Comparison of ENCODE assay signal across 19 cellular contexts in the genomic region with DNA sequence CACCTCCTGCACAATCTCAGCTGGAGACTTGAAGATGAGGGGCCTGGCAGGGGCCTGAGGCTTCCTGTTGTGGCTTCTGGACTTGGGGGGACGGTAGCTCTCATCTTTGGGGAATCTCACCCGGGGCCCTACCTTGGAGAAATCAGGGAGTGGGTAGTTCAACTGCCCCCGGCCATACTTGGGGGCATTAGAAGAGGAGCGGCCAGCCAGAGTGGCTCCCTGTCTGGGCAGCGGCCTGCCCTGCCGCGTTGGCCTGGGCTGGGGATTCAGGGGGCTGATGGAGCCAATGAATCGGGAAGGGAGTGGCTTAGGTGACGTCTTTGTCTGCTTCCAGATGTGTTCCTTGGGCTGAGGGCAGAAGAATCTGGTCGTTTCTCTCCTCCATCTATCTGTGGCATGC. TPM values are rescaled to one million over a fixed set of nuclear protein-coding genes. Genes with fewer than 3 reads are reported as not detected.
DNase-seq lines count a peak whose midpoint lies in the region; ATAC-seq lines count a peak whose summit lies in the region.
"Had no signal": no experiment of that assay in that cellular context is flagged by ENCODE, and none has a peak within 500 bp of the region (broad histone marks: within the 10 kb centered on the region; RNA-seq: fewer than 3 reads in every experiment).

No MANE protein-coding gene starts in this region.

- H3K9me2 ChIP-seq in Karpas-422 (replicated peaks; ENCODE audit: insufficient read depth, low read length) = no peaks in the 10 kb centered on the region

- H3K27ac Mint-ChIP-seq in stimulated activated naive CD8-positive, alpha-beta T cell treated with anti-CD3 and anti-CD28 coated beads, Interleukin-15, Interleukin-2, amounts not matched to agents 100 ng/mL and 50 ng/mL, for 24 hours = peak overlapping the region; percentile 90
- peak overlapping the region; percentile 80 for H3K27ac Mint-ChIP-seq in activated T-helper 1 cell treated with anti-CD3 and anti-CD28 coated beads, Interleukin-12 subunit alpha, Interleukin-12 subunit beta, Interleukin-2, Interleukin-4 antibody, amounts not matched to agents 30 ng/mL and 10 ng/mL and 1 ng/mL, durations not matched to agents 14 hours and 24 hours and 36 hours
- peak overlapping the region; percentile 44 to 98 (median 95) for H3K27ac Mint-ChIP-seq in naive thymus-derived CD4-positive, alpha-beta T cell

- H3K4me3 ChIP-seq in naive thymus-derived CD4-positive, alpha-beta T cell (ENCODE audit: low read length) = no peak overlapping the region
- H3K4me3 ChIP-seq in Karpas-422 (ENCODE audit: low read length) = no peak overlapping the region
- H3K4me3 ChIP-seq: left lung, psoas muscle, tibial artery had no signal

- peaks cover 38 to 61% (median 47%) of the 10 kb centered on the region in 3 experiments for H3K36me3 ChIP-seq in naive thymus-derived CD4-positive, alpha-beta T cell (ENCODE audit: control insufficient read depth in 2 of 3, insufficient read depth in 3 of 3, low read length in 3 of 3)
- H3K36me3 ChIP-seq in Karpas-422 (ENCODE audit: insufficient read depth, low read length) = peaks cover 48% of the 10 kb centered on the region

- peaks cover 53% of the 10 kb centered on the region for H3K79me2 ChIP-seq in Karpas-422 (ENCODE audit: low read length)

- H3K36me3 Mint-ChIP-seq in stimulated activated naive CD8-positive, alpha-beta T cell treated with anti-CD3 and anti-CD28 coated beads, Interleukin-15, Interleukin-2, amounts not matched to agents 100 ng/mL and 50 ng/mL, for 24 hours (ENCODE audit: low read depth) = peaks cover 88% of the 10 kb centered on the region
- H3K36me3 Mint-ChIP-seq in activated T-helper 1 cell treated with anti-CD3 and anti-CD28 coated beads, Interleukin-12 subunit alpha, Interleukin-12 subunit beta, Interleukin-2, Interleukin-4 antibody, amounts not matched to agents 30 ng/mL and 10 ng/mL and 1 ng/mL, durations not matched to agents 14 hours and 24 hours and 36 hours (ENCODE audit: low read depth) = peaks cover 66% of the 10 kb centered on the region
- peaks cover 8 to 64% (median 55%) of the 10 kb centered on the region in 5 donors for H3K36me3 Mint-ChIP-seq in naive thymus-derived CD4-positive, alpha-beta T cell

- no peaks in the 10 kb centered on the region for H3K9me3 Mint-ChIP-seq in stimulated activated naive CD8-positive, alpha-beta T cell treated with anti-CD3 and anti-CD28 coated beads, Interleukin-15, Interleukin-2, amounts not matched to agents 100 ng/mL and 50 ng/mL, for 24 hours
- no peaks in the 10 kb centered on the region for H3K9me3 Mint-ChIP-seq in activated T-helper 1 cell treated with anti-CD3 and anti-CD28 coated beads, Interleukin-12 subunit alpha, Interleukin-12 subunit beta, Interleukin-2, Interleukin-4 antibody, amounts not matched to agents 30 ng/mL and 10 ng/mL and 1 ng/mL, durations not matched to agents 14 hours and 24 hours and 36 hours
- H3K9me3 Mint-ChIP-seq in naive thymus-derived CD4-positive, alpha-beta T cell = no peaks in the 10 kb centered on the region

- no peak for DNase-seq in stimulated activated naive CD8-positive, alpha-beta T cell treated with anti-CD3 and anti-CD28 coated beads, Interleukin-15, Interleukin-2, amounts not matched to agents 100 U/mL and 50 U/mL, for 24 hours
- DNase-seq in activated T-helper 1 cell treated with anti-CD3 and anti-CD28 coated beads, Interleukin-12 subunit alpha, Interleukin-12 subunit beta, Interleukin-2, Interleukin-4 antibody, amounts not matched to agents 30 ng/mL and 10 ng/mL and 1 ng/mL, durations not matched to agents 14 hours and 24 hours and 36 hours (ENCODE audit: low spot score) = no peak
- DNase-seq in naive thymus-derived CD4-positive, alpha-beta T cell = no peak
- DNase-seq in Karpas-422 = no peak
- DNase-seq in stimulated activated CD4-positive, alpha-beta T cell treated with anti-CD3 and anti-CD28 coated beads, Interleukin-4, amount 100 ng/mL, for 4 hours = no peak
- DNase-seq: activated CD4-positive, CD25-positive, alpha-beta regulatory T cell treated with anti-CD3 and anti-CD28 coated beads, Interleukin-2, amount 50 U/mL, for 72 hours; effector CD4-positive, alpha-beta T cell; NCI-H1694 treated with DMSO at 0.1 percent for 48 hours; NCI-H510A; psoas muscle; SW 1271; tibial artery had no signal

- intact Hi-C loops in activated T-helper 1 cell treated with anti-CD3 and anti-CD28 coated beads, Interleukin-12 subunit alpha, Interleukin-12 subunit beta, Interleukin-2, Interleukin-4 antibody, amounts not matched to agents 30 ng/mL and 10 ng/mL and 1 ng/mL, durations not matched to agents 14 hours and 24 hours and 36 hours (cut with micrococcal nuclease) = no loop called here
- intact Hi-C loops in naive thymus-derived CD4-positive, alpha-beta T cell (cut with micrococcal nuclease) = no loop called here

- no peak for ATAC-seq in stimulated activated naive CD8-positive, alpha-beta T cell treated with anti-CD3 and anti-CD28 coated beads, Interleukin-15, Interleukin-2, amounts not matched to agents 100 U/mL and 50 U/mL, for 24 hours
- no peak for ATAC-seq in naive thymus-derived CD4-positive, alpha-beta T cell
- ATAC-seq in GM19023 (IDR thresholded peaks at IDR 0.05; ENCODE audit: unreplicated experiment) = no peak
- no peak for ATAC-seq in GM21390 (IDR thresholded peaks at IDR 0.05; ENCODE audit: unreplicated experiment)
- ATAC-seq: left lung, Panc1, psoas muscle had no signal

- no peaks in the 10 kb centered on the region for H3K27me3 Mint-ChIP-seq in stimulated activated naive CD8-positive, alpha-beta T cell treated with anti-CD3 and anti-CD28 coated beads, Interleukin-15, Interleukin-2, amounts not matched to agents 100 ng/mL and 50 ng/mL, for 24 hours
- no peaks in the 10 kb centered on the region for H3K27me3 Mint-ChIP-seq in activated T-helper 1 cell treated with anti-CD3 and anti-CD28 coated beads, Interleukin-12 subunit alpha, Interleukin-12 subunit beta, Interleukin-2, Interleukin-4 antibody, amounts not matched to agents 30 ng/mL and 10 ng/mL and 1 ng/mL, durations not matched to agents 14 hours and 24 hours and 36 hours (ENCODE audit: insufficient read depth)
- no peaks in the 10 kb centered on the region for H3K27me3 Mint-ChIP-seq in naive thymus-derived CD4-positive, alpha-beta T cell

- no peak overlapping the region for H3K9ac ChIP-seq in Karpas-422 (ENCODE audit: low read length)

- POLR2A ChIA-PET in naive thymus-derived CD4-positive, alpha-beta T cell (lab: Charles Lee) = interaction anchor here (2.3 to 33.2 kb wide), 3 partner anchors 10 to 19 kb away, joined by 7 to 978 read pairs (median 64); partner anchors contain the start of gene AKNA

- H3K4me3 Mint-ChIP-seq in stimulated activated naive CD8-positive, alpha-beta T cell treated with anti-CD3 and anti-CD28 coated beads, Interleukin-15, Interleukin-2, amounts not matched to agents 100 ng/mL and 50 ng/mL, for 24 hours = no peak overlapping the region
- H3K4me3 Mint-ChIP-seq in activated T-helper 1 cell treated with anti-CD3 and anti-CD28 coated beads, Interleukin-12 subunit alpha, Interleukin-12 subunit beta, Interleukin-2, Interleukin-4 antibody, amounts not matched to agents 30 ng/mL and 10 ng/mL and 1 ng/mL, durations not matched to agents 14 hours and 24 hours and 36 hours = peak overlapping the region; percentile 29
- peak overlapping the region in 7 of 10 donors; percentile 14 to 93 (median 53) for H3K4me3 Mint-ChIP-seq in naive thymus-derived CD4-positive, alpha-beta T cell

- peaks cover 92% of the 10 kb centered on the region for H3K4me1 Mint-ChIP-seq in stimulated activated naive CD8-positive, alpha-beta T cell treated with anti-CD3 and anti-CD28 coated beads, Interleukin-15, Interleukin-2, amounts not matched to agents 100 ng/mL and 50 ng/mL, for 24 hours (ENCODE audit: low read depth)
- H3K4me1 Mint-ChIP-seq in activated T-helper 1 cell treated with anti-CD3 and anti-CD28 coated beads, Interleukin-12 subunit alpha, Interleukin-12 subunit beta, Interleukin-2, Interleukin-4 antibody, amounts not matched to agents 30 ng/mL and 10 ng/mL and 1 ng/mL, durations not matched to agents 14 hours and 24 hours and 36 hours (ENCODE audit: low read depth) = peaks cover 80% of the 10 kb centered on the region
- peaks cover 58 to 95% (median 86%) of the 10 kb centered on the region in 7 donors for H3K4me1 Mint-ChIP-seq in naive thymus-derived CD4-positive, alpha-beta T cell

- H3K9me3 ChIP-seq in naive thymus-derived CD4-positive, alpha-beta T cell (ENCODE audit: control insufficient read depth in 2 of 3, low read length in 3 of 3) = no peaks in the 10 kb centered on the region
- no peaks in the 10 kb centered on the region for H3K9me3 ChIP-seq in Karpas-422 (ENCODE audit: low read length)
- H3K9me3 ChIP-seq: left lung, psoas muscle, tibial artery had no signal

- peaks cover 88 to 93% of the 10 kb centered on the region in 2 donors for H3K4me1 ChIP-seq in naive thymus-derived CD4-positive, alpha-beta T cell (ENCODE audit: control insufficient read depth in 2 of 2, insufficient read depth in 2 of 2, low read length in 2 of 2)
- H3K4me1 ChIP-seq in Karpas-422 (ENCODE audit: low read length) = peaks cover 49% of the 10 kb centered on the region
- H3K4me1 ChIP-seq: psoas muscle had no signal

- H4K20me1 ChIP-seq in Karpas-422 (ENCODE audit: insufficient read depth, low read depth, low read length) = no peaks in the 10 kb centered on the region

- CTCF ChIA-PET in naive thymus-derived CD4-positive, alpha-beta T cell (lab: Charles Lee) = no interaction called here

- H2AFZ ChIP-seq in Karpas-422 (ENCODE audit: low read length) = no peak overlapping the region

- H3K27ac ChIP-seq in naive thymus-derived CD4-positive, alpha-beta T cell (ENCODE audit: low read depth, low read length) = peak overlapping the region; percentile 67
- H3K27ac ChIP-seq in Karpas-422 (ENCODE audit: low read length) = no peak overlapping the region
- H3K27ac ChIP-seq: psoas muscle, tibial artery had no signal

- H3K4me2 ChIP-seq in Karpas-422 (ENCODE audit: low read depth, low read length, poor library complexity, severe bottlenecking) = no peak overlapping the region

- H3K27me3 ChIP-seq in naive thymus-derived CD4-positive, alpha-beta T cell (ENCODE audit: control insufficient read depth in 2 of 2, insufficient read depth in 2 of 2, low read length in 2 of 2) = no peaks in the 10 kb centered on the region
- no peaks in the 10 kb centered on the region for H3K27me3 ChIP-seq in Karpas-422 (ENCODE audit: low read length)
- H3K27me3 ChIP-seq: left lung, tibial artery had no signal

RNA-seq across cellular contexts. Expression of gene AKNA, which starts 11.2 kb away (rescaled TPM):
- total RNA-seq in activated T-helper 1 cell treated with anti-CD3 and anti-CD28 coated beads, Interleukin-12 subunit alpha, Interleukin-12 subunit beta, Interleukin-2, Interleukin-4 antibody, amounts not matched to agents 30 ng/mL and 10 ng/mL and 1 ng/mL, durations not matched to agents 14 hours and 24 hours and 36 hours = 178 and 182 TPM in 2 replicates
- 100 to 1,000 TPM; 276 to 403 (median 375) TPM for total RNA-seq in naive thymus-derived CD4-positive, alpha-beta T cell
- polyA plus RNA-seq in naive thymus-derived CD4-positive, alpha-beta T cell = 10 to 100 TPM; 20.5 to 39.6 TPM
- total RNA-seq in Karpas-422 (2014; rRNA removed; shearing (Covaris generic); ENCODE audit: low replicate concordance) = 77.9 and 122 TPM in 2 replicates

RNA-seq across cellular contexts. Expression of gene ORM2, which starts 46.9 kb away (rescaled TPM):
- total RNA-seq in activated T-helper 1 cell treated with anti-CD3 and anti-CD28 coated beads, Interleukin-12 subunit alpha, Interleukin-12 subunit beta, Interleukin-2, Interleukin-4 antibody, amounts not matched to agents 30 ng/mL and 10 ng/mL and 1 ng/mL, durations not matched to agents 14 hours and 24 hours and 36 hours = not detected in 2 replicates
- total RNA-seq in naive thymus-derived CD4-positive, alpha-beta T cell = not detected
- polyA plus RNA-seq in naive thymus-derived CD4-positive, alpha-beta T cell = not detected
- total RNA-seq in Karpas-422 (2014; rRNA removed; shearing (Covaris generic); ENCODE audit: low replicate concordance) = not detected in 2 replicates
- total RNA-seq: HT-29, myocyte, psoas muscle had no signal

RNA-seq across cellular contexts. Expression of gene ORM1, which starts 53.7 kb away (rescaled TPM):
- total RNA-seq in activated T-helper 1 cell treated with anti-CD3 and anti-CD28 coated beads, Interleukin-12 subunit alpha, Interleukin-12 subunit beta, Interleukin-2, Interleukin-4 antibody, amounts not matched to agents 30 ng/mL and 10 ng/mL and 1 ng/mL, durations not matched to agents 14 hours and 24 hours and 36 hours = not detected in 2 replicates
- under 1 TPM in 1 of 5 experiments, not detected in 4; 0.29 TPM for total RNA-seq in naive thymus-derived CD4-positive, alpha-beta T cell
- not detected for polyA plus RNA-seq in naive thymus-derived CD4-positive, alpha-beta T cell
- total RNA-seq in Karpas-422 (2014; rRNA removed; shearing (Covaris generic); ENCODE audit: low replicate concordance) = not detected in 2 replicates
- total RNA-seq: HT-29, myocyte had no signal
